In the genomic region with DNA sequence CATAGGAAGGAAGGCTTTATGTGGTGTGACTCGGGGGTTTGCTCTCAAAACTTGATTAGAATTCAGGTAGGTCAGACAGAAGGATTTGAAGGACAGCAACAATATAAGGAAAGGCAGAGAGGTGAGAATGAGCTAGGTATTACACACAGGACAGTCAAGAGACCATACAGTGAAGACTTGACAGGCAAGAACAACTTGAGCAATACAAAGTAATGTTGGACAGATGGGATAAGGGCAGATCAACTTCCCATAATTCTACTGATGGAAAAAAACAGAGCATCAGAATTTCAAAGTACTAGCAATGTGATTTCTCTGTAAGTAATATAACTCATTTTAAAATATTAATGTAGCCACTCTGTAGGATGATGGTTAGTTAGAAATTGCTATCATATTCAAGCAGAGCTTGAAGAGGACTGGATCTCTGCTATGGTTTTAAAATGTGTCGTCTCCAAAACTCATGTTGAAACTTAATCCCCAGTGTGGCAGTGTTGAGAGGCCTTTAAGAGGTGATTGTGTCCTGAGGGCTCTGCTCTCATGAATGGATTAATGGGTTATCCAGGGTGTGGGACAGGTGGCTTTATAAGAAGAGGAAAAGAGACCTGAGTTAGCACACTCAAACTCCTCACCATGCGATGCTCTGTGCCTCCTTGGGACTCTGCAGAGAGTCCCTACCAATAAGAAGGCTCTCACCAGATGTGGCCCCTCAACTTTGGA, we compare ENCODE assay signal across 19 cellular contexts.
"Had no signal": no experiment of that assay in that cellular context is flagged by ENCODE, and none has a peak within 500 bp of the region (broad histone marks: within the 10 kb centered on the region; RNA-seq: fewer than 3 reads in every experiment).

No MANE protein-coding gene starts in this region.

- H3K4me3 ChIP-seq: colonic mucosa, esophagus muscularis mucosa, left lung, pancreas, tibial artery had no signal

- H3K36me3 Mint-ChIP-seq: activated naive CD8-positive, alpha-beta T cell treated with anti-CD3 and anti-CD28 coated beads, Interleukin-2, amount 10 ng/mL, durations not matched to agents 7 days and 5 days; brain; naive B cell; stimulated activated naive B cell treated with anti-CD40 and anti-IgM and Interleukin-4, amounts not matched to agents 10 μg/mL and 1 μg/mL and 100 μg/mL, for 72 hours had no signal

- H3K36me3 ChIP-seq: colonic mucosa, esophagus muscularis mucosa, left lung, pancreas, tibial artery had no signal

- H3K4me1 Mint-ChIP-seq: activated CD4-positive, alpha-beta T cell treated with anti-CD3 and anti-CD28 coated beads, Interleukin-2, amount 10 ng/mL, durations not matched to agents 7 days and 5 days; activated naive CD8-positive, alpha-beta T cell treated with anti-CD3 and anti-CD28 coated beads, Interleukin-2, amount 10 ng/mL, durations not matched to agents 7 days and 5 days; brain; naive B cell; stimulated activated naive B cell treated with anti-CD40 and anti-IgM and Interleukin-4, amounts not matched to agents 10 μg/mL and 1 μg/mL and 100 μg/mL, for 72 hours had no signal

- DNase-seq: activated CD4-positive, alpha-beta T cell treated with anti-CD3 and anti-CD28 coated beads, Interleukin-2, amount 10 ng/mL, durations not matched to agents 7 days and 5 days; activated CD4-positive, CD25-positive, alpha-beta regulatory T cell; activated gamma-delta T cell treated with Interleukin-2 at 50 U/mL for 16 hours; activated naive CD8-positive, alpha-beta T cell treated with anti-CD3 and anti-CD28 coated beads, Interleukin-2, amount 10 ng/mL, durations not matched to agents 7 days and 5 days; central memory CD4-positive, alpha-beta T cell; colonic mucosa; glutamatergic neuron; hypothalamus; kidney; left lung; naive B cell; pancreas; retina; stimulated activated CD4-positive, alpha-beta T cell treated with anti-CD3 and anti-CD28 coated beads, Interleukin-15, amount 100 ng/mL, for 24 hours; stimulated activated CD4-positive, alpha-beta T cell treated with anti-CD3 and anti-CD28 coated beads, Interleukin-4, amount 100 ng/mL, for 1 hour; stimulated activated naive B cell treated with anti-CD40 and anti-IgM and Interleukin-4, amounts not matched to agents 10 μg/mL and 1 μg/mL and 100 μg/mL, for 72 hours; tibial artery had no signal

- H3K27me3 Mint-ChIP-seq: activated CD4-positive, alpha-beta T cell treated with anti-CD3 and anti-CD28 coated beads, Interleukin-2, amount 10 ng/mL, durations not matched to agents 7 days and 5 days had no signal

- H3K9me3 Mint-ChIP-seq: activated CD4-positive, alpha-beta T cell treated with anti-CD3 and anti-CD28 coated beads, Interleukin-2, amount 10 ng/mL, durations not matched to agents 7 days and 5 days; activated naive CD8-positive, alpha-beta T cell treated with anti-CD3 and anti-CD28 coated beads, Interleukin-2, amount 10 ng/mL, durations not matched to agents 7 days and 5 days; brain; stimulated activated naive B cell treated with anti-CD40 and anti-IgM and Interleukin-4, amounts not matched to agents 10 μg/mL and 1 μg/mL and 100 μg/mL, for 72 hours had no signal

- H3K9me3 ChIP-seq: colonic mucosa, esophagus muscularis mucosa, left lung, pancreas, tibial artery had no signal

- H3K27ac ChIP-seq: colonic mucosa, esophagus muscularis mucosa, left lung, pancreas, tibial artery had no signal

- ATAC-seq: left lung; pancreas; stimulated activated naive B cell treated with anti-CD40 and anti-IgM and Interleukin-4, amounts not matched to agents 10 μg/mL and 1 μg/mL and 100 μg/mL, for 72 hours had no signal

- H3K27me3 ChIP-seq: colonic mucosa, esophagus muscularis mucosa, left lung, pancreas, tibial artery had no signal

- H3K4me1 ChIP-seq: colonic mucosa, esophagus muscularis mucosa, left lung, pancreas, tibial artery had no signal

- H3K27ac Mint-ChIP-seq: activated CD4-positive, alpha-beta T cell treated with anti-CD3 and anti-CD28 coated beads, Interleukin-2, amount 10 ng/mL, durations not matched to agents 7 days and 5 days; activated naive CD8-positive, alpha-beta T cell treated with anti-CD3 and anti-CD28 coated beads, Interleukin-2, amount 10 ng/mL, durations not matched to agents 7 days and 5 days; brain; stimulated activated naive B cell treated with anti-CD40 and anti-IgM and Interleukin-4, amounts not matched to agents 10 μg/mL and 1 μg/mL and 100 μg/mL, for 72 hours had no signal

- H3K4me3 Mint-ChIP-seq: activated CD4-positive, alpha-beta T cell treated with anti-CD3 and anti-CD28 coated beads, Interleukin-2, amount 10 ng/mL, durations not matched to agents 7 days and 5 days; activated naive CD8-positive, alpha-beta T cell treated with anti-CD3 and anti-CD28 coated beads, Interleukin-2, amount 10 ng/mL, durations not matched to agents 7 days and 5 days; brain; naive B cell; stimulated activated naive B cell treated with anti-CD40 and anti-IgM and Interleukin-4, amounts not matched to agents 10 μg/mL and 1 μg/mL and 100 μg/mL, for 72 hours had no signal
